ENCODE assay signal across 14 cellular contexts in genomic region chr11:131616456-131616855, GRCh38.
"Had no signal": no experiment of that assay in that cellular context is flagged by ENCODE, and none has a peak within 500 bp of the region (broad histone marks: within the 10 kb centered on the region; RNA-seq: fewer than 3 reads in every experiment).

No MANE protein-coding gene starts in this region.

- H3K27me3 Mint-ChIP-seq: activated B cell treated with CpG ODN at 0.5 μM for 24 hours; activated CD4-positive, alpha-beta T cell treated with anti-CD3 and anti-CD28 coated beads, Interleukin-2, amount 10 ng/mL, durations not matched to agents 24 days and 14 days; activated naive CD8-positive, alpha-beta T cell treated with anti-CD3 and anti-CD28 coated beads, Interleukin-2, amount 10 ng/mL, durations not matched to agents 7 days and 5 days had no signal

- H3K4me1 ChIP-seq: breast epithelium, gastroesophageal sphincter, transverse colon had no signal

- H3K27ac ChIP-seq: breast epithelium, gastroesophageal sphincter, heart right ventricle, transverse colon had no signal

- H3K4me1 Mint-ChIP-seq: activated B cell treated with CpG ODN at 0.5 μM for 24 hours; activated CD4-positive, alpha-beta T cell treated with anti-CD3 and anti-CD28 coated beads, Interleukin-2, amount 10 ng/mL, durations not matched to agents 24 days and 14 days; activated naive CD8-positive, alpha-beta T cell treated with anti-CD3 and anti-CD28 coated beads, Interleukin-2, amount 10 ng/mL, durations not matched to agents 7 days and 5 days; natural killer cell; stimulated activated naive B cell treated with anti-CD40 and anti-IgM and Interleukin-4, amounts not matched to agents 10 μg/mL and 1 μg/mL and 100 μg/mL, for 72 hours had no signal

- H3K36me3 Mint-ChIP-seq: activated naive CD8-positive, alpha-beta T cell treated with anti-CD3 and anti-CD28 coated beads, Interleukin-2, amount 10 ng/mL, durations not matched to agents 7 days and 5 days; natural killer cell; stimulated activated naive B cell treated with anti-CD40 and anti-IgM and Interleukin-4, amounts not matched to agents 10 μg/mL and 1 μg/mL and 100 μg/mL, for 72 hours had no signal

- H3K9me3 ChIP-seq: breast epithelium, gastroesophageal sphincter, heart right ventricle, mucosa of descending colon, transverse colon had no signal

- DNase-seq: activated B cell treated with CpG ODN at 0.5 μM for 24 hours; activated CD4-positive, alpha-beta T cell treated with anti-CD3 and anti-CD28 coated beads, Interleukin-2, amount 10 ng/mL, durations not matched to agents 24 days and 14 days; activated naive CD8-positive, alpha-beta T cell treated with anti-CD3 and anti-CD28 coated beads, Interleukin-2, amount 10 ng/mL, durations not matched to agents 7 days and 5 days; anterior cingulate cortex; dermis blood vessel endothelial cell; heart right ventricle; mucosa of descending colon; natural killer cell; nucleus accumbens; stimulated activated CD4-positive, alpha-beta T cell treated with anti-CD3 and anti-CD28 coated beads, Interleukin-2, amount 100 ng/mL, for 48 hours; stimulated activated naive B cell treated with anti-CD40 and anti-IgM and Interleukin-4, amounts not matched to agents 10 μg/mL and 1 μg/mL and 100 μg/mL, for 72 hours; transverse colon had no signal

- H3K9me3 Mint-ChIP-seq: activated B cell treated with CpG ODN at 0.5 μM for 24 hours; activated CD4-positive, alpha-beta T cell treated with anti-CD3 and anti-CD28 coated beads, Interleukin-2, amount 10 ng/mL, durations not matched to agents 24 days and 14 days; activated naive CD8-positive, alpha-beta T cell treated with anti-CD3 and anti-CD28 coated beads, Interleukin-2, amount 10 ng/mL, durations not matched to agents 7 days and 5 days; natural killer cell; stimulated activated naive B cell treated with anti-CD40 and anti-IgM and Interleukin-4, amounts not matched to agents 10 μg/mL and 1 μg/mL and 100 μg/mL, for 72 hours had no signal

- H3K4me3 Mint-ChIP-seq: activated B cell treated with CpG ODN at 0.5 μM for 24 hours; activated CD4-positive, alpha-beta T cell treated with anti-CD3 and anti-CD28 coated beads, Interleukin-2, amount 10 ng/mL, durations not matched to agents 24 days and 14 days; activated naive CD8-positive, alpha-beta T cell treated with anti-CD3 and anti-CD28 coated beads, Interleukin-2, amount 10 ng/mL, durations not matched to agents 7 days and 5 days; natural killer cell; stimulated activated naive B cell treated with anti-CD40 and anti-IgM and Interleukin-4, amounts not matched to agents 10 μg/mL and 1 μg/mL and 100 μg/mL, for 72 hours had no signal

- H3K36me3 ChIP-seq: breast epithelium, gastroesophageal sphincter, heart right ventricle, transverse colon had no signal

- H3K4me3 ChIP-seq: breast epithelium, gastroesophageal sphincter, heart right ventricle, mucosa of descending colon, transverse colon had no signal

- H3K27ac Mint-ChIP-seq: activated B cell treated with CpG ODN at 0.5 μM for 24 hours; activated CD4-positive, alpha-beta T cell treated with anti-CD3 and anti-CD28 coated beads, Interleukin-2, amount 10 ng/mL, durations not matched to agents 24 days and 14 days; activated naive CD8-positive, alpha-beta T cell treated with anti-CD3 and anti-CD28 coated beads, Interleukin-2, amount 10 ng/mL, durations not matched to agents 7 days and 5 days; natural killer cell; stimulated activated naive B cell treated with anti-CD40 and anti-IgM and Interleukin-4, amounts not matched to agents 10 μg/mL and 1 μg/mL and 100 μg/mL, for 72 hours had no signal

- H3K27me3 ChIP-seq: breast epithelium, transverse colon had no signal
